In the genomic region with DNA sequence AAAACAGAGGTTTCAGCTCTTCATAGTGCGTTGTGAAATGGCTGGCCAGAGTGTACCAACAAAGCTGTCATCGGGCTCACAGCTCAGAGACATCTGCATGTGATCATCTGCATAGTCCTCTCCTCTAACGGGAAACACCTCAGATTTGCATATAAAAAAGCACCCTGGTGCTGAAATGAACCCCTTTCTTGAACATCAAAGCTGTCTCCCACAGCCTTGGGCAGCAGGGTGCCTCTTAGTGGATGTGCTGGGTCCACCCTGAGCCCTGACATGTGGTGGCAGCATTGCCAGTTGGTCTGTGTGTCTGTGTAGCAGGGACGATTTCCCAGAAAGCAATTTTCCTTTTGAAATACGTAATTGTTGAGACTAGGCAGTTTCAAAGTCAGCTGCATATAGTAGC, we compare ENCODE assay signal across 9 cellular contexts. TPM values are rescaled to one million over a fixed set of nuclear protein-coding genes. Genes with fewer than 3 reads are reported as not detected.
A peak's percentile ranks its signal among the peaks of the same experiment; 100 is the strongest.
DNase-seq lines count a peak whose midpoint lies in the region; ATAC-seq lines count a peak whose summit lies in the region.
"Had no signal": no experiment of that assay in that cellular context is flagged by ENCODE, and none has a peak within 500 bp of the region (broad histone marks: within the 10 kb centered on the region; RNA-seq: fewer than 3 reads in every experiment).

No MANE protein-coding gene starts in this region.

- H3K27me3 ChIP-seq in CD4-positive, alpha-beta memory T cell (ENCODE audit: insufficient read depth, low read length): no peaks in the 10 kb centered on the region
- H3K27me3 ChIP-seq: heart right ventricle had no signal

- POLR2A ChIA-PET in CD4-positive, alpha-beta memory T cell (lab: Charles Lee; ENCODE audit: partially characterized antibody): interaction anchor here (0.6 kb wide), 1 partner anchor 664 kb away, joined by 3 read pairs; a partner anchor contains a TSS

- H3K36me3 Mint-ChIP-seq in CD4-positive, alpha-beta memory T cell: peaks cover 68 to 74% of the 10 kb centered on the region in 2 donors

- CTCF ChIA-PET in CD4-positive, alpha-beta memory T cell (lab: Charles Lee; ENCODE audit: partially characterized antibody): interaction anchor here (1.7 kb wide), 1 partner anchor 12 kb away, joined by 4 read pairs; no protein-coding TSS in a partner anchor

- no peaks in the 10 kb centered on the region for H3K27me3 Mint-ChIP-seq in CD4-positive, alpha-beta memory T cell

- no peaks in the 10 kb centered on the region for H3K4me1 ChIP-seq in CD4-positive, alpha-beta memory T cell (ENCODE audit: insufficient read depth, low read length)

- ATAC-seq in GM19025 (IDR thresholded peaks at IDR 0.05; ENCODE audit: low read depth, unreplicated experiment) (peak; percentile 73), GM18517 (IDR thresholded peaks at IDR 0.05; ENCODE audit: unreplicated experiment) (no peak)

- DNase-seq in CD4-positive, alpha-beta memory T cell: no peak
- peak; percentile 60 for DNase-seq in NCI-H1694 (lab: John Stamatoyannopoulos, UW)
- peak; percentile 45 for DNase-seq in globus pallidus (ENCODE audit: low spot score)
- DNase-seq in RKO (ENCODE audit: low spot score): no peak
- DNase-seq in LoVo (ENCODE audit: low spot score): no peak
- no peak for DNase-seq in NCI-H2171 (lab: John Stamatoyannopoulos, UW)
- DNase-seq: heart right ventricle had no signal

- H3K9me3 ChIP-seq in CD4-positive, alpha-beta memory T cell (ENCODE audit: control insufficient read depth in 1 of 2, low read length in 2 of 2): no peaks in the 10 kb centered on the region
- H3K9me3 ChIP-seq: heart right ventricle had no signal

- H3K4me1 Mint-ChIP-seq in CD4-positive, alpha-beta memory T cell: peaks cover 0 to 7% (median 2%) of the 10 kb centered on the region in 4 donors

- peaks cover 0 to under 1% (median 0%) of the 10 kb centered on the region in 8 donors for H3K9me3 Mint-ChIP-seq in CD4-positive, alpha-beta memory T cell

- peak overlapping the region in 6 of 7 donors; percentile 36 to 77 (median 64) for H3K27ac Mint-ChIP-seq in CD4-positive, alpha-beta memory T cell

- H3K4me3 Mint-ChIP-seq in CD4-positive, alpha-beta memory T cell: no peak overlapping the region

- peaks cover 18% of the 10 kb centered on the region for H3K36me3 ChIP-seq in CD4-positive, alpha-beta memory T cell (ENCODE audit: insufficient read depth, low read length)

- intact Hi-C loops in CD4-positive, alpha-beta memory T cell (cut with micrococcal nuclease): no loop called here

- no peak overlapping the region for H3K27ac ChIP-seq in CD4-positive, alpha-beta memory T cell (ENCODE audit: low read depth, low read length)

- H3K4me3 ChIP-seq in CD4-positive, alpha-beta memory T cell (ENCODE audit: low read length in 2 of 2): no peak overlapping the region
- H3K4me3 ChIP-seq: heart right ventricle had no signal

RNA-seq across cellular contexts. Expression of a gene that starts 14.3 kb away (rescaled TPM):
- under 1 TPM; 0.11 to 0.17 TPM for total RNA-seq in CD4-positive, alpha-beta memory T cell
- under 1 TPM; 0.32 to 0.50 TPM for polyA plus RNA-seq in CD4-positive, alpha-beta memory T cell

Comparison
In these comparisons a context has a peak if more than half of its experiments do, and no peak if none do; other contexts are left out.
1. DNase-seq: peak in NCI-H1694 (single experiment) and globus pallidus (single experiment); none in CD4-positive, alpha-beta memory T cell (0 of 5), RKO (single experiment), LoVo (single experiment) and NCI-H2171 (single experiment).